ENCODE assay signal across 8 cellular contexts in the genomic region with DNA sequence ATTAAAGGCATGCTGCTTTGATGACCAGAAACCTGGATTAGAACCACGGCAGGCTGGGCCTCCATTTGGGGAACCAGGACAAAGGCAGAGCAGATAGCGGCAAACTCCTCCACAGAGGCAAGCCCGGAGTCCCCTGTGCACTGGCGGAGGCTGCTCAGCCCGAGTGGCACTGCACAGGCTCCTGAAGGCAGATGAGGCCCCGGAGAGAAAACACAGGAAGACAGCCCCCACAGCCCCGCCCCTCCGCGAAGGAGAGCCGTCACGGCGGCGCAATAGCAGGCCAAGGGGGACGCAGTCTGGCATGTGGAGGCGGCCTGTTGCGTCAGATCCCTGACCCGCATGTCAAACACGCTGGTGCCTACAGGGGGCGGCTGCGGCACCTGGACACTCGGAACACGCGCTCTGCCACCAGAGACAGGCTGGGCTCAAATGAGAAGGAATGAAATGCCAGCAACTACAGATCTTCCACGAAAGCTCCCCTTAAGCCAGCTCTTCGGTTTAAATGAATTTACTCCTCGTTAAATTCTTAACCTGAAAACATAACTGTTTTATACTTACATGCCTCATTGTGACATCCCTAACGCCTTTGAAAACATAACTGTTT.
DNase-seq lines count a peak whose midpoint lies in the region; ATAC-seq and TF ChIP-seq lines count a peak whose summit lies in the region.

No MANE protein-coding gene starts in this region.

- CTCF ChIA-PET in activated B cell treated with CpG ODN at 0.5 μM for 24 hours (lab: Charles Lee), result interaction anchor here (0.8 kb wide), 1 partner anchor 244 kb away, joined by 4 read pairs; no protein-coding TSS in a partner anchor
- CTCF ChIA-PET in mammary epithelial cell (lab: Charles Lee; ENCODE audit: low non-redundant PET), result no interaction called here

- no peaks in the 10 kb centered on the region for H3K36me3 Mint-ChIP-seq in activated B cell treated with CpG ODN at 0.5 μM for 24 hours (ENCODE audit: low read depth)

- peaks cover 23% of the 10 kb centered on the region for H3K4me1 ChIP-seq in mammary epithelial cell (ENCODE audit: insufficient read depth, low read length)

- peaks cover 6% of the 10 kb centered on the region for H3K79me2 ChIP-seq in mammary epithelial cell (ENCODE audit: insufficient read depth, low read length)

- POLR2A ChIA-PET in activated B cell treated with CpG ODN at 0.5 μM for 24 hours (lab: Charles Lee), result no interaction called here

- intact Hi-C loops in activated B cell treated with CpG ODN at 0.5 μM for 24 hours (cut with micrococcal nuclease) (loop anchor here (1.0 to 5.0 kb wide), 5 partner anchors 53 to 442 kb away; no protein-coding TSS in a partner anchor), mammary epithelial cell (cut with micrococcal nuclease) (no loop called here)

- H3K4me1 Mint-ChIP-seq in activated B cell treated with CpG ODN at 0.5 μM for 24 hours, result peaks cover 41% of the 10 kb centered on the region

- H3K9me3 Mint-ChIP-seq in activated B cell treated with CpG ODN at 0.5 μM for 24 hours, result no peaks in the 10 kb centered on the region

- in situ Hi-C loops in mammary epithelial cell (cut with MboI; ENCODE audit: low sequenced_read_pairs in 2 of 2), result no loop called here

- DNase-seq in CMK (ENCODE audit: low read depth) (peak; percentile 75), HS-5 (ENCODE audit: low read depth) (peak; percentile 24), activated B cell treated with CpG ODN at 0.5 μM for 24 hours (peak; percentile 67), mammary epithelial cell (no peak), iPS-NIHi7 (ENCODE audit: extremely low spot score) (peak; percentile 96), SW 1271 (lab: John Stamatoyannopoulos, UW) (no peak), RKO (ENCODE audit: low spot score) (no peak)
- DNase-seq in stimulated activated CD4-positive, alpha-beta T cell treated with anti-CD3 and anti-CD28 coated beads, Interleukin-12 subunit alpha, Interleukin-12 subunit beta, amount 100 ng/mL, for 24 hours (ENCODE audit: low read depth in 2 of 2), result peak; percentile 56 to 75

- H3K27me3 Mint-ChIP-seq in activated B cell treated with CpG ODN at 0.5 μM for 24 hours, result no peaks in the 10 kb centered on the region

- no peaks in the 10 kb centered on the region for H4K20me1 ChIP-seq in mammary epithelial cell (ENCODE audit: insufficient read depth, low read length)

- peak overlapping the region; percentile 61 for H3K4me3 Mint-ChIP-seq in activated B cell treated with CpG ODN at 0.5 μM for 24 hours

- dilution Hi-C loops in mammary epithelial cell (cut with HindIII; ENCODE audit: low sequenced_read_pairs), result no loop called here

- H3K9ac ChIP-seq in mammary epithelial cell (ENCODE audit: insufficient read depth, low read length), result no peak overlapping the region

- no peaks in the 10 kb centered on the region for H3K36me3 ChIP-seq in mammary epithelial cell (ENCODE audit: insufficient read depth, low read length)

- BruUV-seq in mammary epithelial cell (replicated peaks; lab: Mats Ljungman, UMichigan), result no TSS peak

- H3K4me3 ChIP-seq in mammary epithelial cell (replicated peaks in 1 of 3; ENCODE audit: insufficient read depth in 1 of 3, low read depth in 2 of 3, low read length in 3 of 3), result no peak overlapping the region

- H2AFZ ChIP-seq in mammary epithelial cell (ENCODE audit: low read depth, low read length), result no peak overlapping the region

- H3K27me3 ChIP-seq in mammary epithelial cell (ENCODE audit: insufficient read depth, low read length), result no peaks in the 10 kb centered on the region

- H3K4me2 ChIP-seq in mammary epithelial cell (ENCODE audit: insufficient read depth, low read depth, low read length), result no peak overlapping the region

- 57% methylated on average over 21 of the region's 27 CpGs for WGBS in mammary epithelial cell (ENCODE audit: low coverage, missing lambda C conversion rate)

- no peak overlapping the region for H3K27ac ChIP-seq in mammary epithelial cell (ENCODE audit: insufficient read depth, low read depth, low read length)

- peak overlapping the region; percentile 71 for H3K27ac Mint-ChIP-seq in activated B cell treated with CpG ODN at 0.5 μM for 24 hours

- no peak for TF ChIP-seq CTCF in activated B cell treated with CpG ODN at 0.5 μM for 24 hours (IDR thresholded peaks at IDR 0.05)
- TF ChIP-seq CTCF in mammary epithelial cell (conservative IDR thresholded peaks at IDR 0.05 in 1 of 2, IDR thresholded peaks at IDR 0.05 in 1 of 2; ENCODE audit: extremely low read depth in 1 of 2, insufficient read depth in 1 of 2, low read depth in 1 of 2, low read length in 2 of 2), result peak; percentile 30 to 51

- H3K9me3 ChIP-seq in mammary epithelial cell (replicated peaks; ENCODE audit: insufficient read depth, low read length), result no peaks in the 10 kb centered on the region

- peak; percentile 47 for ATAC-seq in activated B cell treated with CpG ODN at 0.5 μM for 24 hours (ENCODE audit: low read depth)

Comparison
In these comparisons a context has a peak if more than half of its experiments do, and no peak if none do; other contexts are left out.
1. DNase-seq: peak in CMK (single experiment), HS-5 (single experiment), activated B cell treated with CpG ODN at 0.5 μM for 24 hours (single experiment), iPS-NIHi7 (single experiment) and stimulated activated CD4-positive, alpha-beta T cell treated with anti-CD3 and anti-CD28 coated beads, Interleukin-12 subunit alpha, Interleukin-12 subunit beta, amount 100 ng/mL, for 24 hours (2 of 2); none in mammary epithelial cell (single experiment), SW 1271 (0 of 2) and RKO (single experiment).